11 cellular contexts compared by ENCODE assay signal in genomic region chr2:31239842-31240198, GRCh38. TPM values are rescaled to one million over a fixed set of nuclear protein-coding genes. Genes with fewer than 3 reads are reported as not detected.
A peak's percentile ranks its signal among the peaks of the same experiment; 100 is the strongest.
DNase-seq lines count a peak whose midpoint lies in the region; ATAC-seq, FAIRE-seq and TF ChIP-seq lines count a peak whose summit lies in the region.
"Had no signal": no experiment of that assay in that cellular context is flagged by ENCODE, and none has a peak within 500 bp of the region (broad histone marks: within the 10 kb centered on the region; RNA-seq: fewer than 3 reads in every experiment).

No MANE protein-coding gene starts in this region.

- TF ChIP-seq CTCF in fibroblast of the aortic adventitia (IDR thresholded peaks at IDR 0.05; ENCODE audit: insufficient read depth, low read length) (no peak), tibial artery (IDR thresholded peaks at IDR 0.05) (no peak)

- no peak overlapping the region for H3K27ac Mint-ChIP-seq in immature natural killer cell

- H3K4me3 ChIP-seq in fibroblast of the aortic adventitia (ENCODE audit: low read depth, low read length) (no peak overlapping the region), tibial artery (no peak overlapping the region), small intestine (ENCODE audit: low read depth in 1 of 2, low read length in 2 of 2) (no peak overlapping the region)

- H3K4me1 Mint-ChIP-seq in immature natural killer cell = peaks cover 8 to 17% of the 10 kb centered on the region in 2 donors

- H3K9me3 ChIP-seq in tibial artery (no peaks in the 10 kb centered on the region), small intestine (ENCODE audit: control insufficient read depth, low read depth) (no peaks in the 10 kb centered on the region)

- intact Hi-C loops in tibial artery (cut with DNase I; ENCODE audit: low total_unique reads) = loop anchor here (10.0 kb wide), 2 partner anchors 1005 to 1095 kb away; partner anchors contain the start of genes LBH and YPEL5

- H3K9me3 Mint-ChIP-seq in immature natural killer cell = no peaks in the 10 kb centered on the region

- peaks cover 0 to 2% (median 1%) of the 10 kb centered on the region in 3 donors for H3K27me3 Mint-ChIP-seq in immature natural killer cell (ENCODE audit: low read depth in 3 of 3)

- peak overlapping the region; percentile 94 for H3K27ac ChIP-seq in tibial artery
- peak overlapping the region in 1 of 2 donors; percentile 0 for H3K27ac ChIP-seq in small intestine (ENCODE audit: low read depth in 1 of 2, low read length in 1 of 2)

- H3K27me3 ChIP-seq in tibial artery (no peaks in the 10 kb centered on the region), small intestine (ENCODE audit: control insufficient read depth in 2 of 2, insufficient read depth in 2 of 2, low read length in 2 of 2) (no peaks in the 10 kb centered on the region)

- H3K4me1 ChIP-seq in tibial artery (peaks cover 7 to 51% (median 39%) of the 10 kb centered on the region in 4 donors), small intestine (ENCODE audit: control insufficient read depth in 2 of 2, insufficient read depth in 1 of 2, low read depth in 1 of 2, low read length in 1 of 2) (no peaks in the 10 kb centered on the region)

- 69 to 83% (median 83%) methylated on average over 13 to 14 of the region's 14 CpGs for WGBS in small intestine, 3 donors

- ATAC-seq in SK-N-SH treated with all-trans-retinoic acid at 6 μM for 48 hours (peak; percentile 45), HG03439 (IDR thresholded peaks at IDR 0.05; ENCODE audit: unreplicated experiment) (no peak)

- no peak overlapping the region for H3K4me3 Mint-ChIP-seq in immature natural killer cell

- H3K36me3 ChIP-seq in tibial artery (peaks cover 0 to 9% (median 9%) of the 10 kb centered on the region in 3 donors), small intestine (ENCODE audit: control insufficient read depth in 2 of 2, insufficient read depth in 2 of 2, low read length in 2 of 2) (no peaks in the 10 kb centered on the region)

- DNase-seq in fibroblast of the aortic adventitia (ENCODE audit: low read depth) = peak; percentile 72
- DNase-seq in midbrain (lab: John Stamatoyannopoulos, UW) = peak; percentile 26
- DNase-seq in tibial artery = peak; percentile 84 to 94
- no peak for DNase-seq in immature natural killer cell
- no peak for DNase-seq in small intestine
- no peak for DNase-seq in OCI-M1 (lab: John Stamatoyannopoulos, UW)
- DNase-seq: NCI-H1092; stimulated activated CD4-positive, alpha-beta T cell treated with anti-CD3 and anti-CD28 coated beads, Interleukin-4, amount 100 ng/mL, for 1 hour had no signal

- FAIRE-seq in small intestine (lab: Jason Lieb, UNC) = no peak
- FAIRE-seq: islet of Langerhans had no signal

- H3K36me3 Mint-ChIP-seq in immature natural killer cell = peaks cover 3 to 6% (median 5%) of the 10 kb centered on the region in 3 donors

TF ChIP-seq in SK-N-SH treated with all-trans-retinoic acid at 6 μM for 48 hours, 23 proteins besides CTCF, POLR2A, EP300 and RAD21:
- TF ChIP-seq ZNF565 (CRISPR knock-in tag; conservative IDR thresholded peaks at IDR 0.05; ENCODE audit: low read depth) = no peak
- no peak for TF ChIP-seq ZFP3 (CRISPR knock-in tag; IDR thresholded peaks at IDR 0.05)
- no peak for TF ChIP-seq RARB (CRISPR knock-in tag; IDR thresholded peaks at IDR 0.05)
- TF ChIP-seq, protein P1, sequence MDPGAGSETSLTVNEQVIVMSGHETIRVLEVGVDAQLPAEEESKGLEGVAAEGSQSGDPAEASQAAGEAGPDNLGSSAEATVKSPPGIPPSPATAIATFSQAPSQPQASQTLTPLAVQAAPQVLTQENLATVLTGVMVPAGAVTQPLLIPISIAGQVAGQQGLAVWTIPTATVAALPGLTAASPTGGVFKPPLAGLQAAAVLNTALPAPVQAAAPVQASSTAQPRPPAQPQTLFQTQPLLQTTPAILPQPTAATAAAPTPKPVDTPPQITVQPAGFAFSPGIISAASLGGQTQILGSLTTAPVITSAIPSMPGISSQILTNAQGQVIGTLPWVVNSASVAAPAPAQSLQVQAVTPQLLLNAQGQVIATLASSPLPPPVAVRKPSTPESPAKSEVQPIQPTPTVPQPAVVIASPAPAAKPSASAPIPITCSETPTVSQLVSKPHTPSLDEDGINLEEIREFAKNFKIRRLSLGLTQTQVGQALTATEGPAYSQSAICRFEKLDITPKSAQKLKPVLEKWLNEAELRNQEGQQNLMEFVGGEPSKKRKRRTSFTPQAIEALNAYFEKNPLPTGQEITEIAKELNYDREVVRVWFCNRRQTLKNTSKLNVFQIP (CRISPR knock-in tag; IDR thresholded peaks at IDR 0.05; ENCODE audit: borderline replicate concordance, low read depth) = no peak; the same call in 1 of the 2 replicates
- TF ChIP-seq ZNF70 (CRISPR knock-in tag; IDR thresholded peaks at IDR 0.05) = no peak
- no peak for TF ChIP-seq TOX (CRISPR knock-in tag; IDR thresholded peaks at IDR 0.05; ENCODE audit: borderline replicate concordance)
- no peak for TF ChIP-seq ARNTL (CRISPR knock-in tag; IDR thresholded peaks at IDR 0.05; ENCODE audit: borderline replicate concordance, low read depth)
- TF ChIP-seq BACH2 (CRISPR knock-in tag; IDR thresholded peaks at IDR 0.05; ENCODE audit: borderline replicate concordance) = no peak
- TF ChIP-seq SNAI2 (CRISPR knock-in tag; IDR thresholded peaks at IDR 0.05) = no peak
- TF ChIP-seq, protein P2, sequence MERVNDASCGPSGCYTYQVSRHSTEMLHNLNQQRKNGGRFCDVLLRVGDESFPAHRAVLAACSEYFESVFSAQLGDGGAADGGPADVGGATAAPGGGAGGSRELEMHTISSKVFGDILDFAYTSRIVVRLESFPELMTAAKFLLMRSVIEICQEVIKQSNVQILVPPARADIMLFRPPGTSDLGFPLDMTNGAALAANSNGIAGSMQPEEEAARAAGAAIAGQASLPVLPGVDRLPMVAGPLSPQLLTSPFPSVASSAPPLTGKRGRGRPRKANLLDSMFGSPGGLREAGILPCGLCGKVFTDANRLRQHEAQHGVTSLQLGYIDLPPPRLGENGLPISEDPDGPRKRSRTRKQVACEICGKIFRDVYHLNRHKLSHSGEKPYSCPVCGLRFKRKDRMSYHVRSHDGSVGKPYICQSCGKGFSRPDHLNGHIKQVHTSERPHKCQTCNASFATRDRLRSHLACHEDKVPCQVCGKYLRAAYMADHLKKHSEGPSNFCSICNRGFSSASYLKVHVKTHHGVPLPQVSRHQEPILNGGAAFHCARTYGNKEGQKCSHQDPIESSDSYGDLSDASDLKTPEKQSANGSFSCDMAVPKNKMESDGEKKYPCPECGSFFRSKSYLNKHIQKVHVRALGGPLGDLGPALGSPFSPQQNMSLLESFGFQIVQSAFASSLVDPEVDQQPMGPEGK (CRISPR knock-in tag; IDR thresholded peaks at IDR 0.05; ENCODE audit: borderline replicate concordance) = no peak
- no peak for TF ChIP-seq OSR1 (CRISPR knock-in tag; IDR thresholded peaks at IDR 0.05)
- TF ChIP-seq ISL1 (CRISPR knock-in tag; IDR thresholded peaks at IDR 0.05) = no peak
- TF ChIP-seq ZC3H10 (CRISPR knock-in tag; IDR thresholded peaks at IDR 0.05) = no peak
- no peak for TF ChIP-seq ESRRG (CRISPR knock-in tag; IDR thresholded peaks at IDR 0.05)

RNA-seq across cellular contexts. Expression of gene EHD3, which starts 5.9 kb away (rescaled TPM):
- total RNA-seq in fibroblast of the aortic adventitia (ENCODE audit: low replicate concordance) = 10.7 and 41.2 TPM in 2 replicates
- polyA plus RNA-seq in immature natural killer cell (1 to 10 TPM; 3.6 to 4.9 (median 3.7) TPM), small intestine (1 to 10 TPM in 2 of 3 donors, under 1 TPM in 1; 0.22 to 2.7 (median 1.1) TPM)

RNA-seq across cellular contexts. Expression of gene CAPN14, which starts 22.5 kb away (rescaled TPM):
- 0.09 and 0.16 TPM in 2 replicates for total RNA-seq in fibroblast of the aortic adventitia (ENCODE audit: low replicate concordance)
- not detected for polyA plus RNA-seq in immature natural killer cell
- under 1 TPM in 1 of 3 donors, not detected in 2; 0.06 TPM for polyA plus RNA-seq in small intestine

Comparison
In these comparisons a context has a peak if more than half of its experiments do, and no peak if none do; other contexts are left out.
1. DNase-seq: peak in fibroblast of the aortic adventitia (single experiment), midbrain (single experiment) and tibial artery (2 of 2); none in immature natural killer cell (0 of 3), small intestine (single experiment) and OCI-M1 (single experiment).